ENCODE assay signal across 8 cellular contexts in genomic region chr4:4334798-4335520, GRCh38. TPM values are rescaled to one million over a fixed set of nuclear protein-coding genes. Genes with fewer than 3 reads are reported as not detected.
DNase-seq lines count a peak whose midpoint lies in the region; ATAC-seq, FAIRE-seq and TF ChIP-seq lines count a peak whose summit lies in the region.

No MANE protein-coding gene starts in this region.

- H3K27ac Mint-ChIP-seq in astrocyte (ENCODE audit: unreplicated experiment), result no peak overlapping the region

- H3K79me2 ChIP-seq in Loucy (ENCODE audit: insufficient read depth, low read length) (no peaks in the 10 kb centered on the region), astrocyte (ENCODE audit: insufficient read depth, low read length) (no peaks in the 10 kb centered on the region)

- H3K27me3 ChIP-seq in Loucy (ENCODE audit: insufficient read depth, low read length, poor library complexity, severe bottlenecking) (no peaks in the 10 kb centered on the region), astrocyte (ENCODE audit: insufficient read depth, low read length) (peaks cover 21% of the 10 kb centered on the region)

- H3K9me3 ChIP-seq in Loucy (ENCODE audit: insufficient read depth, low read depth, low read length) (no peaks in the 10 kb centered on the region), astrocyte (ENCODE audit: insufficient read depth, low read depth, low read length) (no peaks in the 10 kb centered on the region)

- H3K9me2 ChIP-seq in Loucy (replicated peaks; ENCODE audit: low read depth, low read length), result no peaks in the 10 kb centered on the region

- TF ChIP-seq CTCF in Loucy (conservative IDR thresholded peaks at IDR 0.05; ENCODE audit: low read length), result peak; percentile 64
- TF ChIP-seq CTCF in astrocyte (IDR thresholded peaks at IDR 0.05; ENCODE audit: insufficient read depth, low read depth, low read length), result peak; percentile 55

- no peak overlapping the region for H3K27ac ChIP-seq in astrocyte (ENCODE audit: low read depth, low read length)

- no peak overlapping the region for H3K4me3 ChIP-seq in Loucy (ENCODE audit: low read length, poor library complexity, severe bottlenecking)
- H3K4me3 ChIP-seq in astrocyte (ENCODE audit: insufficient read depth, low read depth, low read length), result no peak overlapping the region

- FAIRE-seq in astrocyte (lab: Jason Lieb, UNC), result no peak

- DNase-seq in D341Med (ENCODE audit: low spot score) (peak; percentile 68), T-helper 22 cell (ENCODE audit: low read depth) (peak; percentile 37), astrocyte (ENCODE audit: low read depth) (peak; percentile 8), iPS-NIHi7 (ENCODE audit: extremely low spot score) (peak; percentile 57)
- peak; percentile 43 to 50 for DNase-seq in stimulated activated CD4-positive, alpha-beta T cell treated with anti-CD3 and anti-CD28 coated beads, Interleukin-1b, Interleukin-23, amount 100 ng/mL, for 1 hour (ENCODE audit: low read depth in 2 of 2)

- peaks cover 3% of the 10 kb centered on the region for H3K4me1 Mint-ChIP-seq in astrocyte (ENCODE audit: low read depth, unreplicated experiment)

- H3K27me3 Mint-ChIP-seq in astrocyte (ENCODE audit: low read depth, unreplicated experiment), result peaks cover 19% of the 10 kb centered on the region

- no peaks in the 10 kb centered on the region for H3K4me1 ChIP-seq in Loucy (ENCODE audit: insufficient read depth, low read length, poor library complexity, severe bottlenecking)
- H3K4me1 ChIP-seq in astrocyte (ENCODE audit: insufficient read depth, low read length), result no peaks in the 10 kb centered on the region

- H2AFZ ChIP-seq in Loucy (ENCODE audit: low read length), result no peak overlapping the region
- H2AFZ ChIP-seq in astrocyte (ENCODE audit: low read depth, low read length), result no peak overlapping the region

- no peaks in the 10 kb centered on the region for H4K20me1 ChIP-seq in Loucy (ENCODE audit: insufficient read depth, low read length, poor library complexity, severe bottlenecking)
- peaks cover 5% of the 10 kb centered on the region for H4K20me1 ChIP-seq in astrocyte (ENCODE audit: insufficient read depth, low read length)

- H3K4me2 ChIP-seq in Loucy (ENCODE audit: low read depth, low read length, poor library complexity, severe bottlenecking) (no peak overlapping the region), astrocyte (ENCODE audit: low read length) (no peak overlapping the region)

- no peak overlapping the region for H3K4me3 Mint-ChIP-seq in astrocyte (ENCODE audit: unreplicated experiment)

- H3K36me3 Mint-ChIP-seq in astrocyte (ENCODE audit: low read depth, unreplicated experiment), result no peaks in the 10 kb centered on the region

- ATAC-seq in GM21381 (IDR thresholded peaks at IDR 0.05; ENCODE audit: unreplicated experiment) (peak; percentile 78), HG03097 (IDR thresholded peaks at IDR 0.05; ENCODE audit: low FRiP score, unreplicated experiment) (no peak)

- no peaks in the 10 kb centered on the region for H3K36me3 ChIP-seq in Loucy (ENCODE audit: insufficient read depth, low read length)
- H3K36me3 ChIP-seq in astrocyte (ENCODE audit: insufficient read depth, low read length), result no peaks in the 10 kb centered on the region

- H3K9me3 Mint-ChIP-seq in astrocyte (ENCODE audit: unreplicated experiment), result no peaks in the 10 kb centered on the region

- no peak overlapping the region for H3K9ac ChIP-seq in Loucy (ENCODE audit: low read depth, low read length, poor library complexity, severe bottlenecking)
- no peak overlapping the region for H3K9ac ChIP-seq in astrocyte (ENCODE audit: low read length)

- H3F3A ChIP-seq in Loucy (ENCODE audit: low read depth), result no peaks in the 10 kb centered on the region

RNA-seq across cellular contexts. Expression of gene ZBTB49, which starts 44.9 kb away (rescaled TPM):
- total RNA-seq in astrocyte, result 4.4 and 5.5 TPM in 2 replicates

RNA-seq across cellular contexts. Expression of gene LYAR, which starts 45.0 kb away (rescaled TPM):
- total RNA-seq in astrocyte, result 12.0 and 13.5 TPM in 2 replicates

RNA-seq across cellular contexts. Expression of gene NSG1, which starts 51.9 kb away (rescaled TPM):
- total RNA-seq in astrocyte, result 6.7 and 10.6 TPM in 2 replicates

Comparison
In these comparisons a context has a peak if more than half of its experiments do, and no peak if none do; other contexts are left out.
1. DNase-seq: peak in every context shown above with its lines; median percentile 68 in D341Med; 57 in iPS-NIHi7; 46 in stimulated activated CD4-positive, alpha-beta T cell treated with anti-CD3 and anti-CD28 coated beads, Interleukin-1b, Interleukin-23, amount 100 ng/mL, for 1 hour; 37 in T-helper 22 cell; 8 in astrocyte.